In the genomic region with DNA sequence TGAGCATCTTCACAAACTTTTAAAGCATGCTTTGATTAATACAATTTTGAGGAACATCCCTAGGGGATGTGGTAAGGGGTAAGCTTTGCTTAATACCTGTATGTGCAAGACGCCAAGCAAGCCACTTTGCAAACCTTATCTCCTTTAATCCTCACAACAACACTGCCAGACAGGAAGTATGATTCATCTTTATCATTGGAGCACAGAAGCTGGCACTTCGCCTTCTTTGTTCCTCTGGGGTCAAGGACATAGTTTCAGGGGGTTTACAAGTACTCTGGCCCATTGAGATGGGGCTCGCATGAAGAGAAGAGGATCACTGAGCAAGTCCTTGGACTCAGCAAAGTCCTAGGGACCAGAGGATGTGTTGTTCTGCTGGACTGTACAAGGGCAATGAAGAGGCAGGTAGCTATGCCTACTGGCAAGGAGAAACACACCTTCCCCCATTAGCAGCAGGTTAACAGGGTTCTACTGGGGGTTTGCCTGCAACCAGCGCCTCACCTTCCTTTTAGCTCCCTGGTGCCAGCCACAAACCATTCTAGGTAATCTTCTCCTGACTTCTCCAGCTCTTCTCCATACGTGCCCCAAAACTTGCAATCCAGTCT, we compare ENCODE assay signal across 20 cellular contexts. TPM values are rescaled to one million over a fixed set of nuclear protein-coding genes. Genes with fewer than 3 reads are reported as not detected.
A peak's percentile ranks its signal among the peaks of the same experiment; 100 is the strongest.
DNase-seq lines count a peak whose midpoint lies in the region; ATAC-seq, FAIRE-seq and TF ChIP-seq lines count a peak whose summit lies in the region.
"Had no signal": no experiment of that assay in that cellular context is flagged by ENCODE, and none has a peak within 500 bp of the region (broad histone marks: within the 10 kb centered on the region; RNA-seq: fewer than 3 reads in every experiment).

No MANE protein-coding gene starts in this region.

- TF ChIP-seq POLR2A in GM12891 (IDR thresholded peaks at IDR 0.05; ENCODE audit: low read depth, low read length) (no peak), erythroblast (IDR thresholded peaks at IDR 0.05; ENCODE audit: low read length) (no peak)

- peaks cover 38% of the 10 kb centered on the region for H3K4me1 ChIP-seq in SJSA1 (replicated peaks)
- H3K4me1 ChIP-seq: colonic mucosa had no signal

- peak; percentile 26 for FAIRE-seq in GM12891 (lab: Jason Lieb, UNC)

- no peak overlapping the region for H3K4me3 ChIP-seq in SJSA1
- H3K4me3 ChIP-seq: colonic mucosa, smooth muscle cell had no signal

- H3K36me3 ChIP-seq in SJSA1, result no peaks in the 10 kb centered on the region
- H3K36me3 ChIP-seq: colonic mucosa had no signal

- no peak overlapping the region for H3K27ac Mint-ChIP-seq in stimulated activated naive CD8-positive, alpha-beta T cell treated with anti-CD3 and anti-CD28 coated beads, Interleukin-15, amount 100 ng/mL, for 72 hours
- H3K27ac Mint-ChIP-seq: stimulated activated effector memory CD8-positive, alpha-beta T cell treated with anti-CD3 and anti-CD28 coated beads, Interleukin-12 subunit alpha, Interleukin-12 subunit beta, amount 100 ng/mL, for 72 hours; type B pancreatic cell; WTC11 had no signal

- H3K27me3 ChIP-seq in SJSA1 (replicated peaks), result no peaks in the 10 kb centered on the region
- H3K27me3 ChIP-seq: colonic mucosa had no signal

- H3K27ac ChIP-seq in SJSA1, result no peak overlapping the region
- H3K27ac ChIP-seq: colonic mucosa had no signal

- peaks cover 8% of the 10 kb centered on the region for H3K27me3 Mint-ChIP-seq in stimulated activated naive CD8-positive, alpha-beta T cell treated with anti-CD3 and anti-CD28 coated beads, Interleukin-15, amount 100 ng/mL, for 72 hours

- peak; percentile 74 for DNase-seq in A172 (ENCODE audit: low spot score)
- DNase-seq in GM12891 (ENCODE audit: insufficient read length, low spot score), result no peak
- peak; percentile 50 for DNase-seq in SJSA1 (ENCODE audit: low read depth in 1 of 2, low spot score in 2 of 2)
- DNase-seq in erythroblast (lab: John Stamatoyannopoulos, UW), result peak; percentile 74 to 88
- no peak for DNase-seq in cerebellar cortex (ENCODE audit: low spot score)
- DNase-seq in stimulated activated naive CD8-positive, alpha-beta T cell treated with anti-CD3 and anti-CD28 coated beads, Interleukin-15, amount 100 ng/mL, for 72 hours, result no peak
- DNase-seq: activated effector memory CD4-positive, alpha-beta T cell treated with Interleukin-2 at 50 U/mL for 16 hours; colonic mucosa; hippocampal formation; left colon; NCI-H187 treated with DMSO at 0.1 percent for 48 hours; nucleus accumbens; PC-3 had no signal

- ATAC-seq in GM18517 (IDR thresholded peaks at IDR 0.05; ENCODE audit: unreplicated experiment), result no peak
- no peak for ATAC-seq in stimulated activated naive CD8-positive, alpha-beta T cell treated with anti-CD3 and anti-CD28 coated beads, Interleukin-15, amount 100 ng/mL, for 72 hours
- ATAC-seq in GM21526 (IDR thresholded peaks at IDR 0.05; ENCODE audit: low FRiP score, unreplicated experiment), result no peak
- ATAC-seq: left colon; stimulated activated effector memory CD8-positive, alpha-beta T cell treated with anti-CD3 and anti-CD28 coated beads, Interleukin-12 subunit alpha, Interleukin-12 subunit beta, amount 100 ng/mL, for 72 hours; WTC11 had no signal

- no peak overlapping the region for H3K4me3 Mint-ChIP-seq in stimulated activated naive CD8-positive, alpha-beta T cell treated with anti-CD3 and anti-CD28 coated beads, Interleukin-15, amount 100 ng/mL, for 72 hours
- H3K4me3 Mint-ChIP-seq: stimulated activated effector memory CD8-positive, alpha-beta T cell treated with anti-CD3 and anti-CD28 coated beads, Interleukin-12 subunit alpha, Interleukin-12 subunit beta, amount 100 ng/mL, for 72 hours; type B pancreatic cell; WTC11 had no signal

- peaks cover 7% of the 10 kb centered on the region for H3K4me1 Mint-ChIP-seq in stimulated activated naive CD8-positive, alpha-beta T cell treated with anti-CD3 and anti-CD28 coated beads, Interleukin-15, amount 100 ng/mL, for 72 hours

- no peaks in the 10 kb centered on the region for H3K9me3 Mint-ChIP-seq in stimulated activated naive CD8-positive, alpha-beta T cell treated with anti-CD3 and anti-CD28 coated beads, Interleukin-15, amount 100 ng/mL, for 72 hours
- H3K9me3 Mint-ChIP-seq: type B pancreatic cell had no signal

- no peaks in the 10 kb centered on the region for H3K9me3 ChIP-seq in SJSA1 (replicated peaks)
- H3K9me3 ChIP-seq: colonic mucosa had no signal

TF ChIP-seq in GM12891, 5 proteins besides CTCF, POLR2A, EP300 and RAD21:
- TF ChIP-seq SPI1 (IDR thresholded peaks at IDR 0.05; ENCODE audit: low read depth, low read length), result no peak
- TF ChIP-seq POU2F2 (IDR thresholded peaks at IDR 0.05; ENCODE audit: low read depth, low read length), result no peak
- TF ChIP-seq PAX5 (IDR thresholded peaks at IDR 0.05; ENCODE audit: insufficient read depth, low read length, severe bottlenecking), result no peak
- TF ChIP-seq POLR2AphosphoS5 (IDR thresholded peaks at IDR 0.05; ENCODE audit: low read depth, low read length), result no peak
- TF ChIP-seq TAF1 (IDR thresholded peaks at IDR 0.05; ENCODE audit: low read depth, low read length), result no peak

RNA-seq across cellular contexts. Expression of a gene that starts 8.8 kb away (rescaled TPM):
- total RNA-seq in A172 (2014; rRNA removed; shearing (Covaris generic)), result not detected in 2 replicates
- 1.5 TPM for polyA plus RNA-seq in GM12891 (2012; ENCODE audit: low read depth, missing spikeins)
- total RNA-seq in SJSA1 (2014; rRNA removed; shearing (Covaris generic)), result not detected in 2 replicates
- total RNA-seq: colonic mucosa, left colon, PC-3, smooth muscle cell, WTC11 had no signal
- polyA plus RNA-seq: esophagus, smooth muscle cell had no signal

Comparison
In these comparisons a context has a peak if more than half of its experiments do, and no peak if none do; other contexts are left out.
1. DNase-seq: peak in A172 (single experiment), SJSA1 (2 of 2) and erythroblast (2 of 2); none in GM12891 (single experiment), cerebellar cortex (single experiment) and stimulated activated naive CD8-positive, alpha-beta T cell treated with anti-CD3 and anti-CD28 coated beads, Interleukin-15, amount 100 ng/mL, for 72 hours (0 of 2).